16 cellular contexts compared by ENCODE assay signal in genomic region chr16:84086357-84086756, GRCh38. TPM values are rescaled to one million over a fixed set of nuclear protein-coding genes. Genes with fewer than 3 reads are reported as not detected.
DNase-seq lines count a peak whose midpoint lies in the region; ATAC-seq and TF ChIP-seq lines count a peak whose summit lies in the region.
"Had no signal": no experiment of that assay in that cellular context is flagged by ENCODE, and none has a peak within 500 bp of the region (broad histone marks: within the 10 kb centered on the region; RNA-seq: fewer than 3 reads in every experiment).

No MANE protein-coding gene starts in this region.

- H3K4me1 ChIP-seq in neutrophil (ENCODE audit: control insufficient read depth in 1 of 2, insufficient read depth in 1 of 2, low read depth in 1 of 2, low read length in 1 of 2): peaks cover 46 to 63% of the 10 kb centered on the region in 2 experiments
- peaks cover 4 to 24% of the 10 kb centered on the region in 2 donors for H3K4me1 ChIP-seq in naive thymus-derived CD4-positive, alpha-beta T cell (ENCODE audit: control insufficient read depth in 2 of 2, insufficient read depth in 2 of 2, low read length in 2 of 2)
- H3K4me1 ChIP-seq: gastrocnemius medialis had no signal

- no peaks in the 10 kb centered on the region for H3K9me3 Mint-ChIP-seq in activated CD8-positive, alpha-beta T cell treated with anti-CD3 and anti-CD28 coated beads for 36 hours
- no peaks in the 10 kb centered on the region for H3K9me3 Mint-ChIP-seq in activated CD8-positive, alpha-beta T cell treated with anti-CD3 and anti-CD28 coated beads, Interleukin-2, amount 10 ng/mL, durations not matched to agents 7 days and 5 days (ENCODE audit: insufficient read depth)
- no peaks in the 10 kb centered on the region for H3K9me3 Mint-ChIP-seq in brain
- H3K9me3 Mint-ChIP-seq in activated T-helper 1 cell treated with anti-CD3 and anti-CD28 coated beads, Interleukin-12 subunit alpha, Interleukin-12 subunit beta, Interleukin-2, Interleukin-4 antibody, amounts not matched to agents 30 ng/mL and 10 ng/mL and 1 ng/mL, durations not matched to agents 14 hours and 24 hours and 36 hours: no peaks in the 10 kb centered on the region
- no peaks in the 10 kb centered on the region for H3K9me3 Mint-ChIP-seq in naive thymus-derived CD4-positive, alpha-beta T cell

- CTCF ChIA-PET in activated CD8-positive, alpha-beta T cell treated with anti-CD3 and anti-CD28 coated beads for 36 hours (lab: Charles Lee): interaction anchor here (0.8 to 11.0 kb wide), 10 partner anchors 14 to 174 kb away, joined by 3 to 172 read pairs (median 30); partner anchors contain the start of genes ADAD2, MBTPS1 and TAF1C
- CTCF ChIA-PET in activated CD8-positive, alpha-beta T cell treated with anti-CD3 and anti-CD28 coated beads, Interleukin-2, amount 10 ng/mL, durations not matched to agents 7 days and 5 days (lab: Charles Lee): interaction anchor here (0.7 to 6.3 kb wide), 13 partner anchors 9 to 132 kb away, joined by 3 to 95 read pairs (median 12); partner anchors contain the start of genes DNAAF1, HSDL1, MBTPS1 and TAF1C
- CTCF ChIA-PET in naive thymus-derived CD4-positive, alpha-beta T cell (lab: Charles Lee): interaction anchor here (1.1 to 5.9 kb wide), 6 partner anchors 49 to 101 kb away, joined by 3 to 31 read pairs (median 4); partner anchors contain the start of gene TAF1C

- H3K4me3 Mint-ChIP-seq in activated CD8-positive, alpha-beta T cell treated with anti-CD3 and anti-CD28 coated beads for 36 hours: no peak overlapping the region
- H3K4me3 Mint-ChIP-seq in activated CD8-positive, alpha-beta T cell treated with anti-CD3 and anti-CD28 coated beads, Interleukin-2, amount 10 ng/mL, durations not matched to agents 7 days and 5 days: no peak overlapping the region
- no peak overlapping the region for H3K4me3 Mint-ChIP-seq in brain
- no peak overlapping the region for H3K4me3 Mint-ChIP-seq in activated T-helper 1 cell treated with anti-CD3 and anti-CD28 coated beads, Interleukin-12 subunit alpha, Interleukin-12 subunit beta, Interleukin-2, Interleukin-4 antibody, amounts not matched to agents 30 ng/mL and 10 ng/mL and 1 ng/mL, durations not matched to agents 14 hours and 24 hours and 36 hours
- peak overlapping the region in 1 of 10 donors; percentile 52 for H3K4me3 Mint-ChIP-seq in naive thymus-derived CD4-positive, alpha-beta T cell

- H3K36me3 Mint-ChIP-seq in activated CD8-positive, alpha-beta T cell treated with anti-CD3 and anti-CD28 coated beads for 36 hours (ENCODE audit: low read depth): peaks cover 53% of the 10 kb centered on the region
- H3K36me3 Mint-ChIP-seq in activated CD8-positive, alpha-beta T cell treated with anti-CD3 and anti-CD28 coated beads, Interleukin-2, amount 10 ng/mL, durations not matched to agents 7 days and 5 days (ENCODE audit: low read depth): peaks cover 52% of the 10 kb centered on the region
- H3K36me3 Mint-ChIP-seq in brain: peaks cover 54% of the 10 kb centered on the region
- peaks cover 44% of the 10 kb centered on the region for H3K36me3 Mint-ChIP-seq in activated T-helper 1 cell treated with anti-CD3 and anti-CD28 coated beads, Interleukin-12 subunit alpha, Interleukin-12 subunit beta, Interleukin-2, Interleukin-4 antibody, amounts not matched to agents 30 ng/mL and 10 ng/mL and 1 ng/mL, durations not matched to agents 14 hours and 24 hours and 36 hours (ENCODE audit: low read depth)
- H3K36me3 Mint-ChIP-seq in naive thymus-derived CD4-positive, alpha-beta T cell: peaks cover 9 to 44% (median 25%) of the 10 kb centered on the region in 5 donors

- POLR2A ChIA-PET in activated CD8-positive, alpha-beta T cell treated with anti-CD3 and anti-CD28 coated beads for 36 hours (lab: Charles Lee): interaction anchor here (1.5 kb wide), 1 partner anchor 90 kb away, joined by 4 read pairs; no protein-coding TSS in a partner anchor
- POLR2A ChIA-PET in activated CD8-positive, alpha-beta T cell treated with anti-CD3 and anti-CD28 coated beads, Interleukin-2, amount 10 ng/mL, durations not matched to agents 7 days and 5 days (lab: Charles Lee): interaction anchor here (1.0 kb wide), 1 partner anchor 31 kb away, joined by 3 read pairs; the partner anchor contains the start of gene MBTPS1
- POLR2A ChIA-PET in naive thymus-derived CD4-positive, alpha-beta T cell (lab: Charles Lee): interaction anchor here (0.8 kb wide), 1 partner anchor 31 kb away, joined by 4 read pairs; the partner anchor contains the start of gene MBTPS1

- no peak for ATAC-seq in activated CD8-positive, alpha-beta T cell treated with anti-CD3 and anti-CD28 coated beads for 36 hours
- ATAC-seq in activated CD8-positive, alpha-beta T cell treated with anti-CD3 and anti-CD28 coated beads, Interleukin-2, amount 10 ng/mL, durations not matched to agents 7 days and 5 days: no peak
- no peak for ATAC-seq in naive thymus-derived CD4-positive, alpha-beta T cell
- ATAC-seq: gastrocnemius medialis; stimulated activated naive CD8-positive, alpha-beta T cell treated with anti-CD3 and anti-CD28 coated beads, Interleukin-15, Interleukin-2, amounts not matched to agents 100 U/mL and 50 U/mL, for 24 hours had no signal

- peak overlapping the region in 1 of 2 experiments; percentile 19 for H3K4me3 ChIP-seq in neutrophil (ENCODE audit: low read depth in 1 of 2, low read length in 1 of 2)
- H3K4me3 ChIP-seq in naive thymus-derived CD4-positive, alpha-beta T cell (ENCODE audit: low read length): no peak overlapping the region
- H3K4me3 ChIP-seq: gastrocnemius medialis had no signal

- H3K27me3 ChIP-seq in neutrophil: no peaks in the 10 kb centered on the region
- no peaks in the 10 kb centered on the region for H3K27me3 ChIP-seq in naive thymus-derived CD4-positive, alpha-beta T cell (ENCODE audit: control insufficient read depth in 2 of 2, insufficient read depth in 2 of 2, low read length in 2 of 2)
- H3K27me3 ChIP-seq: gastrocnemius medialis had no signal

- peaks cover 33% of the 10 kb centered on the region for H3K36me3 ChIP-seq in neutrophil
- peaks cover 19 to 70% (median 27%) of the 10 kb centered on the region in 3 experiments for H3K36me3 ChIP-seq in naive thymus-derived CD4-positive, alpha-beta T cell (ENCODE audit: control insufficient read depth in 2 of 3, insufficient read depth in 3 of 3, low read length in 3 of 3)

- H3K9me3 ChIP-seq in neutrophil: no peaks in the 10 kb centered on the region
- no peaks in the 10 kb centered on the region for H3K9me3 ChIP-seq in naive thymus-derived CD4-positive, alpha-beta T cell (ENCODE audit: control insufficient read depth in 2 of 3, low read length in 3 of 3)
- H3K9me3 ChIP-seq: gastrocnemius medialis had no signal

- peak overlapping the region; percentile 83 for H3K27ac ChIP-seq in neutrophil
- H3K27ac ChIP-seq in naive thymus-derived CD4-positive, alpha-beta T cell (ENCODE audit: low read depth, low read length): no peak overlapping the region
- H3K27ac ChIP-seq: gastrocnemius medialis, WERI-Rb-1 had no signal

- peaks cover 42% of the 10 kb centered on the region for H3K4me1 Mint-ChIP-seq in activated CD8-positive, alpha-beta T cell treated with anti-CD3 and anti-CD28 coated beads for 36 hours (ENCODE audit: low read depth)
- peaks cover 49% of the 10 kb centered on the region for H3K4me1 Mint-ChIP-seq in activated CD8-positive, alpha-beta T cell treated with anti-CD3 and anti-CD28 coated beads, Interleukin-2, amount 10 ng/mL, durations not matched to agents 7 days and 5 days (ENCODE audit: low read depth)
- H3K4me1 Mint-ChIP-seq in brain: no peaks in the 10 kb centered on the region
- peaks cover 43% of the 10 kb centered on the region for H3K4me1 Mint-ChIP-seq in activated T-helper 1 cell treated with anti-CD3 and anti-CD28 coated beads, Interleukin-12 subunit alpha, Interleukin-12 subunit beta, Interleukin-2, Interleukin-4 antibody, amounts not matched to agents 30 ng/mL and 10 ng/mL and 1 ng/mL, durations not matched to agents 14 hours and 24 hours and 36 hours (ENCODE audit: low read depth)
- H3K4me1 Mint-ChIP-seq in naive thymus-derived CD4-positive, alpha-beta T cell: peaks cover 29 to 60% (median 49%) of the 10 kb centered on the region in 7 donors

- intact Hi-C loops in activated CD8-positive, alpha-beta T cell treated with anti-CD3 and anti-CD28 coated beads for 36 hours (cut with micrococcal nuclease): loop anchor here (5.0 kb wide), 2 partner anchors 56 to 101 kb away; partner anchors contain the start of gene TAF1C
- intact Hi-C loops in activated T-helper 1 cell treated with anti-CD3 and anti-CD28 coated beads, Interleukin-12 subunit alpha, Interleukin-12 subunit beta, Interleukin-2, Interleukin-4 antibody, amounts not matched to agents 30 ng/mL and 10 ng/mL and 1 ng/mL, durations not matched to agents 14 hours and 24 hours and 36 hours (cut with micrococcal nuclease): no loop called here
- intact Hi-C loops in naive thymus-derived CD4-positive, alpha-beta T cell (cut with micrococcal nuclease): loop anchor here in 1 of 2 donors (5.0 to 10.0 kb wide), 2 partner anchors 396 to 418 kb away; partner anchors contain the start of gene MEAK7

- peak overlapping the region; percentile 27 for H3K27ac Mint-ChIP-seq in activated CD8-positive, alpha-beta T cell treated with anti-CD3 and anti-CD28 coated beads for 36 hours
- no peak overlapping the region for H3K27ac Mint-ChIP-seq in activated CD8-positive, alpha-beta T cell treated with anti-CD3 and anti-CD28 coated beads, Interleukin-2, amount 10 ng/mL, durations not matched to agents 7 days and 5 days
- peak overlapping the region in 3 of 5 experiments; percentile 52 to 68 (median 63) for H3K27ac Mint-ChIP-seq in brain
- H3K27ac Mint-ChIP-seq in activated T-helper 1 cell treated with anti-CD3 and anti-CD28 coated beads, Interleukin-12 subunit alpha, Interleukin-12 subunit beta, Interleukin-2, Interleukin-4 antibody, amounts not matched to agents 30 ng/mL and 10 ng/mL and 1 ng/mL, durations not matched to agents 14 hours and 24 hours and 36 hours: no peak overlapping the region
- H3K27ac Mint-ChIP-seq in naive thymus-derived CD4-positive, alpha-beta T cell: peak overlapping the region in 3 of 9 donors; percentile 41 to 72 (median 66)

- no peak for DNase-seq in activated CD8-positive, alpha-beta T cell treated with anti-CD3 and anti-CD28 coated beads for 36 hours
- DNase-seq in activated CD8-positive, alpha-beta T cell treated with anti-CD3 and anti-CD28 coated beads, Interleukin-2, amount 10 ng/mL, durations not matched to agents 7 days and 5 days: no peak
- no peak for DNase-seq in activated T-helper 1 cell treated with anti-CD3 and anti-CD28 coated beads, Interleukin-12 subunit alpha, Interleukin-12 subunit beta, Interleukin-2, Interleukin-4 antibody, amounts not matched to agents 30 ng/mL and 10 ng/mL and 1 ng/mL, durations not matched to agents 14 hours and 24 hours and 36 hours (ENCODE audit: low spot score)
- DNase-seq in naive thymus-derived CD4-positive, alpha-beta T cell: no peak
- DNase-seq: activated T-cell treated with anti-CD3 and anti-CD28 coated beads, Interleukin-2, amount 50 U/mL, for 1 hour; effector memory CD4-positive, alpha-beta T cell; gastrocnemius medialis; NCI-H1694 treated with DMSO at 0.1 percent for 48 hours; NCI-H69; stimulated activated CD4-positive, alpha-beta T cell treated with anti-CD3 and anti-CD28 coated beads, Interleukin-2, amount 100 ng/mL, for 48 hours; stimulated activated naive CD8-positive, alpha-beta T cell treated with anti-CD3 and anti-CD28 coated beads, Interleukin-15, Interleukin-2, amounts not matched to agents 100 U/mL and 50 U/mL, for 24 hours; WERI-Rb-1 had no signal

- H3K27me3 Mint-ChIP-seq in activated CD8-positive, alpha-beta T cell treated with anti-CD3 and anti-CD28 coated beads for 36 hours: no peaks in the 10 kb centered on the region
- H3K27me3 Mint-ChIP-seq in activated CD8-positive, alpha-beta T cell treated with anti-CD3 and anti-CD28 coated beads, Interleukin-2, amount 10 ng/mL, durations not matched to agents 7 days and 5 days (ENCODE audit: low read depth): no peaks in the 10 kb centered on the region
- no peaks in the 10 kb centered on the region for H3K27me3 Mint-ChIP-seq in brain
- H3K27me3 Mint-ChIP-seq in activated T-helper 1 cell treated with anti-CD3 and anti-CD28 coated beads, Interleukin-12 subunit alpha, Interleukin-12 subunit beta, Interleukin-2, Interleukin-4 antibody, amounts not matched to agents 30 ng/mL and 10 ng/mL and 1 ng/mL, durations not matched to agents 14 hours and 24 hours and 36 hours (ENCODE audit: insufficient read depth): no peaks in the 10 kb centered on the region
- no peaks in the 10 kb centered on the region for H3K27me3 Mint-ChIP-seq in naive thymus-derived CD4-positive, alpha-beta T cell

- TF ChIP-seq CTCF in activated CD8-positive, alpha-beta T cell treated with anti-CD3 and anti-CD28 coated beads for 36 hours (IDR thresholded peaks at IDR 0.05): no peak
- TF ChIP-seq CTCF in brain (conservative IDR thresholded peaks at IDR 0.05) (no peak), neutrophil (IDR thresholded peaks at IDR 0.05) (no peak)

RNA-seq across cellular contexts. Expression of gene MBTPS1, which starts 30.4 kb away (rescaled TPM):
- total RNA-seq in activated CD8-positive, alpha-beta T cell treated with anti-CD3 and anti-CD28 coated beads for 36 hours: 10 to 100 TPM; 31.5 to 31.7 TPM
- 10 to 100 TPM; 49.3 to 52.7 TPM for total RNA-seq in activated CD8-positive, alpha-beta T cell treated with anti-CD3 and anti-CD28 coated beads, Interleukin-2, amount 10 ng/mL, durations not matched to agents 7 days and 5 days
- polyA plus RNA-seq in brain (ENCODE audit: insufficient read depth, low read depth, low replicate concordance): 71.6 TPM
- total RNA-seq in activated T-helper 1 cell treated with anti-CD3 and anti-CD28 coated beads, Interleukin-12 subunit alpha, Interleukin-12 subunit beta, Interleukin-2, Interleukin-4 antibody, amounts not matched to agents 30 ng/mL and 10 ng/mL and 1 ng/mL, durations not matched to agents 14 hours and 24 hours and 36 hours: 54.5 and 60.0 TPM in 2 replicates
- 100 to 1,000 TPM in 4 of 5 experiments, 10 to 100 TPM in 1; 65.3 to 157 (median 138) TPM for total RNA-seq in naive thymus-derived CD4-positive, alpha-beta T cell
- polyA plus RNA-seq in naive thymus-derived CD4-positive, alpha-beta T cell: 10 to 100 TPM; 48.6 to 89.4 TPM

RNA-seq across cellular contexts. Expression of gene SLC38A8, which starts 43.8 kb away (rescaled TPM):
- not detected for total RNA-seq in activated CD8-positive, alpha-beta T cell treated with anti-CD3 and anti-CD28 coated beads for 36 hours
- total RNA-seq in activated CD8-positive, alpha-beta T cell treated with anti-CD3 and anti-CD28 coated beads, Interleukin-2, amount 10 ng/mL, durations not matched to agents 7 days and 5 days: not detected
- 4.1 TPM for polyA plus RNA-seq in brain (ENCODE audit: insufficient read depth, low read depth, low replicate concordance)
- total RNA-seq in activated T-helper 1 cell treated with anti-CD3 and anti-CD28 coated beads, Interleukin-12 subunit alpha, Interleukin-12 subunit beta, Interleukin-2, Interleukin-4 antibody, amounts not matched to agents 30 ng/mL and 10 ng/mL and 1 ng/mL, durations not matched to agents 14 hours and 24 hours and 36 hours: not detected in 2 replicates
- not detected for total RNA-seq in naive thymus-derived CD4-positive, alpha-beta T cell
- polyA plus RNA-seq in naive thymus-derived CD4-positive, alpha-beta T cell: not detected
- total RNA-seq: astrocyte, gastrocnemius medialis, mononuclear cell had no signal

RNA-seq across cellular contexts. Expression of gene HSDL1, which starts 58.6 kb away (rescaled TPM):
- total RNA-seq in activated CD8-positive, alpha-beta T cell treated with anti-CD3 and anti-CD28 coated beads for 36 hours: 10 to 100 TPM; 11.1 to 11.8 TPM
- 10 to 100 TPM; 10.4 to 12.3 TPM for total RNA-seq in activated CD8-positive, alpha-beta T cell treated with anti-CD3 and anti-CD28 coated beads, Interleukin-2, amount 10 ng/mL, durations not matched to agents 7 days and 5 days
- 30.0 TPM for polyA plus RNA-seq in brain (ENCODE audit: insufficient read depth, low read depth, low replicate concordance)
- total RNA-seq in activated T-helper 1 cell treated with anti-CD3 and anti-CD28 coated beads, Interleukin-12 subunit alpha, Interleukin-12 subunit beta, Interleukin-2, Interleukin-4 antibody, amounts not matched to agents 30 ng/mL and 10 ng/mL and 1 ng/mL, durations not matched to agents 14 hours and 24 hours and 36 hours: 19.2 and 23.1 TPM in 2 replicates
- 10 to 100 TPM; 12.6 to 26.6 (median 14.4) TPM for total RNA-seq in naive thymus-derived CD4-positive, alpha-beta T cell
- 10 to 100 TPM; 10.1 to 12.2 TPM for polyA plus RNA-seq in naive thymus-derived CD4-positive, alpha-beta T cell

RNA-seq across cellular contexts. Expression of gene DNAAF1, which starts 58.8 kb away (rescaled TPM):
- not detected for total RNA-seq in activated CD8-positive, alpha-beta T cell treated with anti-CD3 and anti-CD28 coated beads for 36 hours
- total RNA-seq in activated CD8-positive, alpha-beta T cell treated with anti-CD3 and anti-CD28 coated beads, Interleukin-2, amount 10 ng/mL, durations not matched to agents 7 days and 5 days: not detected
- polyA plus RNA-seq in brain (ENCODE audit: insufficient read depth, low read depth, low replicate concordance): 0.53 TPM
- not detected in 2 replicates for total RNA-seq in activated T-helper 1 cell treated with anti-CD3 and anti-CD28 coated beads, Interleukin-12 subunit alpha, Interleukin-12 subunit beta, Interleukin-2, Interleukin-4 antibody, amounts not matched to agents 30 ng/mL and 10 ng/mL and 1 ng/mL, durations not matched to agents 14 hours and 24 hours and 36 hours
- total RNA-seq in naive thymus-derived CD4-positive, alpha-beta T cell: 1 to 10 TPM in 1 of 5 experiments, under 1 TPM in 1, not detected in 3; 0.66 to 2.2 TPM
- polyA plus RNA-seq in naive thymus-derived CD4-positive, alpha-beta T cell: under 1 TPM; 0.06 to 0.09 TPM
- total RNA-seq: gastrocnemius medialis had no signal

Comparison
In these comparisons a context has a peak if more than half of its experiments do, and no peak if none do; other contexts are left out.
1. H3K27ac Mint-ChIP-seq: peak in activated CD8-positive, alpha-beta T cell treated with anti-CD3 and anti-CD28 coated beads for 36 hours (single experiment) and brain (3 of 5); none in activated CD8-positive, alpha-beta T cell treated with anti-CD3 and anti-CD28 coated beads, Interleukin-2, amount 10 ng/mL, durations not matched to agents 7 days and 5 days (single experiment) and activated T-helper 1 cell treated with anti-CD3 and anti-CD28 coated beads, Interleukin-12 subunit alpha, Interleukin-12 subunit beta, Interleukin-2, Interleukin-4 antibody, amounts not matched to agents 30 ng/mL and 10 ng/mL and 1 ng/mL, durations not matched to agents 14 hours and 24 hours and 36 hours (single experiment).